ENCODE assay signal across 10 cellular contexts in genomic region chr14:51738754-51739153, GRCh38.
DNase-seq lines count a peak whose midpoint lies in the region; ATAC-seq and TF ChIP-seq lines count a peak whose summit lies in the region.
"Had no signal": no experiment of that assay in that cellular context is flagged by ENCODE, and none has a peak within 500 bp of the region (broad histone marks: within the 10 kb centered on the region; RNA-seq: fewer than 3 reads in every experiment).

No MANE protein-coding gene starts in this region.

- no peaks in the 10 kb centered on the region for H3K4me1 ChIP-seq in body of pancreas

- in situ Hi-C loops in SK-MEL-5 (cut with HindIII; ENCODE audit: low pct_unique_long_range_greater_than_20kb, low sequenced_read_pairs) = no loop called here
- in situ Hi-C loops in ACHN (cut with HindIII; ENCODE audit: low pct_ligation_motif_present, low pct_unique_long_range_greater_than_20kb, low sequenced_read_pairs) = no loop called here

- TF ChIP-seq POLR2A in body of pancreas (IDR thresholded peaks at IDR 0.05) = no peak

- H3K27me3 ChIP-seq in body of pancreas = no peaks in the 10 kb centered on the region
- no peaks in the 10 kb centered on the region for H3K27me3 ChIP-seq in MG63

- TF ChIP-seq CTCF in body of pancreas (IDR thresholded peaks at IDR 0.05) = no peak

- H3K36me3 ChIP-seq in body of pancreas (replicated peaks in 1 of 2; ENCODE audit: insufficient read depth in 1 of 2, low read depth in 2 of 2) (no peaks in the 10 kb centered on the region), MG63 (no peaks in the 10 kb centered on the region)

- H3K9me3 ChIP-seq in body of pancreas (no peaks in the 10 kb centered on the region), MG63 (no peaks in the 10 kb centered on the region)

- ATAC-seq in GM19324 (IDR thresholded peaks at IDR 0.05; ENCODE audit: low FRiP score, unreplicated experiment) (peak; percentile 77), HG03095 (IDR thresholded peaks at IDR 0.05; ENCODE audit: unreplicated experiment) (peak; percentile 60), HG03025 (IDR thresholded peaks at IDR 0.05; ENCODE audit: low FRiP score, unreplicated experiment) (no peak), body of pancreas (no peak)

- 57 to 82% methylated on average over 8 of the region's 8 CpGs for WGBS in body of pancreas, 2 donors

- DNase-seq in COLO668 (lab: John Stamatoyannopoulos, UW; ENCODE audit: unreplicated experiment) (peak; percentile 30), SK-MEL-5 (ENCODE audit: low read depth, low spot score) (peak; percentile 8), ACHN (no peak), body of pancreas (no peak), MG63 (no peak)
- DNase-seq: C1 segment of cervical spinal cord, NCI-H2227 treated with DMSO at 0.1 percent for 48 hours had no signal

- no peak overlapping the region for H3K27ac ChIP-seq in body of pancreas

- intact Hi-C loops in body of pancreas (cut with DNase I) = no loop called here

- H3K4me3 ChIP-seq in body of pancreas = no peak overlapping the region
- H3K4me3 ChIP-seq in MG63 = no peak overlapping the region

Comparison
In these comparisons a context has a peak if more than half of its experiments do, and no peak if none do; other contexts are left out.
1. DNase-seq: peak in COLO668 (single experiment) and SK-MEL-5 (single experiment); none in ACHN (single experiment), body of pancreas (0 of 4) and MG63 (single experiment).
2. ATAC-seq: peak in GM19324 (single experiment) and HG03095 (single experiment); none in HG03025 (single experiment) and body of pancreas (single experiment).